8 cellular contexts compared by ENCODE assay signal in the genomic region with DNA sequence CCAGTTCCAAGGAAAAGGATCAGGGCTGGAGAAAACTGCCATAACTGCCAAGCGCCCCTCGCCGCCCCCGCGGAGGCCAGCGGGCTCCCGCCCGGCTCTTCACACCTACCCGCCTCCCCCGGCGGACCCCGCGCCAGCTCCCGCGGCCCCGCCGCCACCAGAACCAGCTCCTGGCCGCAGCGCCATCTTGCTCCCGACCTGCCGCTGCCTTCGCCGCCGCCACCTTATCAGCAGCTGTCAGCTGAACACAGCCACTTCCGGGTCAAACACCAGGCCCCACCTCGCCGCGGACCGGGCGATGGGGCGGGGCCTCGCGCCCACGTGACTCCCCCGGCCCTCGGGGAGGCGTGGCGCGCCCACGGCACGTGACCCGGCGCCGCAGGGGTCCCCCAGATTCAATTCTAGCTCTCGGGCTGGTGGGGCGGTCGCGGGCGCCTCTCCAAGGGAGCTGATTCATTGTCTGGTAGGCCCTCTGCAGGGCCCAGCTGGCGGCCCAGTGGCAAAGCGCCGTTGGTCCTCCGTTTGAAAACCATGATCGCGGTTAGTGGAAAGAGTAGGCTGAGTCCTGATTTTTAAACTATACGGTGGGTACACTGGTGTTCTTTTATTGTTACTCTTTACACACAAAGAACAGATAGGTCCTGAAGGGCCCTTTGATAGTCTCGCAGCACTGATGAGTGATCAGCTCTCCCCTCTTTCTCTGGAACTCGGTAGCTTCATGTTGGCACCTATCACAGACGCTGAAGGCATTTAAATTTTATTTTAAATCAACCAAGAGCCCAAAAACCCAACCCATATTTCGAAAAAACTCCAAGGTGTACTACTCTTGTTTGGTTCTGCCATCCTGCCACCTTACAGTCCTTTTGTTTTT. TPM values are rescaled to one million over a fixed set of nuclear protein-coding genes. Genes with fewer than 3 reads are reported as not detected.
DNase-seq lines count a peak whose midpoint lies in the region; TF ChIP-seq lines count a peak whose summit lies in the region.

A gene with protein sequence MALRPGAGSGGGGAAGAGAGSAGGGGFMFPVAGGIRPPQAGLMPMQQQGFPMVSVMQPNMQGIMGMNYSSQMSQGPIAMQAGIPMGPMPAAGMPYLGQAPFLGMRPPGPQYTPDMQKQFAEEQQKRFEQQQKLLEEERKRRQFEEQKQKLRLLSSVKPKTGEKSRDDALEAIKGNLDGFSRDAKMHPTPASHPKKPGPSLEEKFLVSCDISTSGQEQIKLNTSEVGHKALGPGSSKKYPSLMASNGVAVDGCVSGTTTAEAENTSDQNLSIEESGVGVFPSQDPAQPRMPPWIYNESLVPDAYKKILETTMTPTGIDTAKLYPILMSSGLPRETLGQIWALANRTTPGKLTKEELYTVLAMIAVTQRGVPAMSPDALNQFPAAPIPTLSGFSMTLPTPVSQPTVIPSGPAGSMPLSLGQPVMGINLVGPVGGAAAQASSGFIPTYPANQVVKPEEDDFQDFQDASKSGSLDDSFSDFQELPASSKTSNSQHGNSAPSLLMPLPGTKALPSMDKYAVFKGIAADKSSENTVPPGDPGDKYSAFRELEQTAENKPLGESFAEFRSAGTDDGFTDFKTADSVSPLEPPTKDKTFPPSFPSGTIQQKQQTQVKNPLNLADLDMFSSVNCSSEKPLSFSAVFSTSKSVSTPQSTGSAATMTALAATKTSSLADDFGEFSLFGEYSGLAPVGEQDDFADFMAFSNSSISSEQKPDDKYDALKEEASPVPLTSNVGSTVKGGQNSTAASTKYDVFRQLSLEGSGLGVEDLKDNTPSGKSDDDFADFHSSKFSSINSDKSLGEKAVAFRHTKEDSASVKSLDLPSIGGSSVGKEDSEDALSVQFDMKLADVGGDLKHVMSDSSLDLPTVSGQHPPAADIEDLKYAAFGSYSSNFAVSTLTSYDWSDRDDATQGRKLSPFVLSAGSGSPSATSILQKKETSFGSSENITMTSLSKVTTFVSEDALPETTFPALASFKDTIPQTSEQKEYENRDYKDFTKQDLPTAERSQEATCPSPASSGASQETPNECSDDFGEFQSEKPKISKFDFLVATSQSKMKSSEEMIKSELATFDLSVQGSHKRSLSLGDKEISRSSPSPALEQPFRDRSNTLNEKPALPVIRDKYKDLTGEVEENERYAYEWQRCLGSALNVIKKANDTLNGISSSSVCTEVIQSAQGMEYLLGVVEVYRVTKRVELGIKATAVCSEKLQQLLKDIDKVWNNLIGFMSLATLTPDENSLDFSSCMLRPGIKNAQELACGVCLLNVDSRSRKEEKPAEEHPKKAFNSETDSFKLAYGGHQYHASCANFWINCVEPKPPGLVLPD (N-terminal part only) (minus strand): TSS at position 249 of the 871 bp plus-strand sequence. CDS start 63 bp downstream, at position 186.

- H3K36me3 Mint-ChIP-seq in HFFc6 (ENCODE audit: low read depth), result peaks cover 15% of the 10 kb centered on the region
- H3K36me3 Mint-ChIP-seq in activated naive CD4-positive, alpha-beta T cell treated with anti-CD3 and anti-CD28 coated beads, Interleukin-2, amount 10 ng/mL, durations not matched to agents 7 days and 5 days, result peaks cover 32% of the 10 kb centered on the region

- no peaks in the 10 kb centered on the region for H3K27me3 Mint-ChIP-seq in HFFc6 (ENCODE audit: insufficient read depth)
- no peaks in the 10 kb centered on the region for H3K27me3 Mint-ChIP-seq in activated naive CD4-positive, alpha-beta T cell treated with anti-CD3 and anti-CD28 coated beads, Interleukin-2, amount 10 ng/mL, durations not matched to agents 7 days and 5 days

- peak; percentile 98 for DNase-seq in GM06990 (ENCODE audit: extremely low read depth, insufficient read length)
- peak; percentile 96 for DNase-seq in HFFc6
- DNase-seq in NAMALWA (ENCODE audit: low spot score), result peak; percentile 98
- peak; percentile 96 for DNase-seq in SK-N-DZ (ENCODE audit: low spot score)
- DNase-seq in activated naive CD4-positive, alpha-beta T cell treated with anti-CD3 and anti-CD28 coated beads, Interleukin-2, amount 10 ng/mL, durations not matched to agents 7 days and 5 days, result peak; percentile 94
- peak; percentile 96 for DNase-seq in globus pallidus (ENCODE audit: low spot score)
- DNase-seq in occipital lobe (lab: John Stamatoyannopoulos, UW), result peak; percentile 93

- peak within 1 kb of the TSS; percentile 69 for H3K27ac ChIP-seq in temporal lobe (ENCODE audit: low read depth, low read length)

- TF ChIP-seq CTCF in GM06990 (IDR thresholded peaks at IDR 0.05; ENCODE audit: insufficient read depth, low read length, poor library complexity, severe bottlenecking) (peak; percentile 56), HFFc6 (IDR thresholded peaks at IDR 0.05) (peak; percentile 66)

- H3K4me3 ChIP-seq in GM06990 (replicated peaks; ENCODE audit: low read depth, low read length), result peak within 1 kb of the TSS; percentile 87

- no peaks in the 10 kb centered on the region for H3K9me3 Mint-ChIP-seq in HFFc6
- H3K9me3 Mint-ChIP-seq in activated naive CD4-positive, alpha-beta T cell treated with anti-CD3 and anti-CD28 coated beads, Interleukin-2, amount 10 ng/mL, durations not matched to agents 7 days and 5 days, result no peaks in the 10 kb centered on the region

- peak within 1 kb of the TSS; percentile 96 for H3K27ac Mint-ChIP-seq in HFFc6
- H3K27ac Mint-ChIP-seq in activated naive CD4-positive, alpha-beta T cell treated with anti-CD3 and anti-CD28 coated beads, Interleukin-2, amount 10 ng/mL, durations not matched to agents 7 days and 5 days, result peak within 1 kb of the TSS; percentile 88

- H3K27me3 ChIP-seq in GM06990 (replicated peaks; ENCODE audit: control insufficient read depth, insufficient read depth, low read length), result no peaks in the 10 kb centered on the region

- CTCF ChIA-PET in activated naive CD4-positive, alpha-beta T cell treated with anti-CD3 and anti-CD28 coated beads, Interleukin-2, amount 10 ng/mL, durations not matched to agents 7 days and 5 days (lab: Charles Lee), result interaction anchor here (1.0 to 2.2 kb wide), 4 partner anchors 18 to 207 kb away, joined by 3 to 5 read pairs (median 4); partner anchors contain the start of gene DDX52

- H3K36me3 ChIP-seq in GM06990 (ENCODE audit: control insufficient read depth, insufficient read depth, low read length), result peaks cover 3% of the 10 kb centered on the region

- H3K4me1 Mint-ChIP-seq in HFFc6 (ENCODE audit: low read depth), result peaks cover 56% of the 10 kb centered on the region
- peaks cover 36% of the 10 kb centered on the region for H3K4me1 Mint-ChIP-seq in activated naive CD4-positive, alpha-beta T cell treated with anti-CD3 and anti-CD28 coated beads, Interleukin-2, amount 10 ng/mL, durations not matched to agents 7 days and 5 days

- peak within 1 kb of the TSS; percentile 97 for H3K4me3 Mint-ChIP-seq in HFFc6
- H3K4me3 Mint-ChIP-seq in activated naive CD4-positive, alpha-beta T cell treated with anti-CD3 and anti-CD28 coated beads, Interleukin-2, amount 10 ng/mL, durations not matched to agents 7 days and 5 days, result peak within 1 kb of the TSS; percentile 72

RNA-seq across cellular contexts. Expression of the gene that starts here (rescaled TPM):
- 10 to 100 TPM; 30.8 to 39.5 (median 36.1) TPM for total RNA-seq in HFFc6 (2021; fragmentation: NEBNext Ultra II Directional; extraction: Animal tissue kit (Norgen Biotek cat#: 25700))
- polyA plus RNA-seq in SK-N-DZ (2014; cell fraction: cytosol; rRNA removed), result 7.2 and 8.4 TPM in 2 replicates
- 6.7 and 15.6 TPM in 2 replicates for polyA plus RNA-seq in SK-N-DZ (2014; cell fraction: nucleus; rRNA removed)
- total RNA-seq in occipital lobe, result 24.5 TPM
- 43.3 TPM for total RNA-seq in temporal lobe

Comparison
In these comparisons a context has a peak if more than half of its experiments do, and no peak if none do; other contexts are left out.
1. Peak in every context shown above with its lines: DNase-seq, H3K4me3 ChIP-seq and H3K27ac ChIP-seq.